Comparison of ENCODE assay signal across 18 cellular contexts in genomic region chr1:150730130-150730721, GRCh38. TPM values are rescaled to one million over a fixed set of nuclear protein-coding genes. Genes with fewer than 3 reads are reported as not detected.
A peak's percentile ranks its signal among the peaks of the same experiment; 100 is the strongest.
DNase-seq lines count a peak whose midpoint lies in the region; ATAC-seq, FAIRE-seq and TF ChIP-seq lines count a peak whose summit lies in the region.
"Had no signal": no experiment of that assay in that cellular context is flagged by ENCODE, and none has a peak within 500 bp of the region (broad histone marks: within the 10 kb centered on the region; RNA-seq: fewer than 3 reads in every experiment).

No MANE protein-coding gene starts in this region.

- in situ Hi-C loops in K562 (cut with MboI), result no loop called here

- no peak for ATAC-seq in K562
- ATAC-seq in sciatic nerve, result no peak
- ATAC-seq: HepG2 had no signal

- DNase-seq in GF-D8 (lab: John Stamatoyannopoulos, UW) (peak; percentile 10), MV-4-11 (lab: John Stamatoyannopoulos, UW) (peak; percentile 23), K562 (ENCODE audit: extremely low read depth in 1 of 4, low spot score in 3 of 4) (no peak), foreskin melanocyte (no peak), NCI-H2081 (lab: John Stamatoyannopoulos, UW) (no peak), sciatic nerve (ENCODE audit: low spot score) (no peak)
- DNase-seq: DMS 273 treated with DMSO at 0.1 percent for 48 hours, DND-41, H7, NCI-H1092 treated with DMSO at 0.1 percent for 48 hours, NCI-H2081 treated with DMSO at 0.1 percent for 48 hours, NCI-H774, PC-9 had no signal

- H2AFZ ChIP-seq in K562 (ENCODE audit: low read depth, low read length), result 0 out of 2 replicates have a peak overlapping the region, but pooled peaks have one; percentile 23
- H2AFZ ChIP-seq: PC-9 had no signal

- intact Hi-C loops in K562 (cut with micrococcal nuclease), result no loop called here
- intact Hi-C loops in sciatic nerve (cut with DNase I), result no loop called here

- no peak for TF ChIP-seq CTCF in K562 (IDR thresholded peaks at IDR 0.05 in 2 of 3, conservative IDR thresholded peaks at IDR 0.05 in 1 of 3; ENCODE audit: insufficient read depth in 2 of 3, low read depth in 1 of 3, low read length in 3 of 3)

- H4K20me1 ChIP-seq in K562 (replicated peaks; ENCODE audit: control insufficient read depth, insufficient read depth, low read length), result no peaks in the 10 kb centered on the region

- H3K9ac ChIP-seq in K562 (ENCODE audit: insufficient read depth in 1 of 2, low read depth in 2 of 2, low read length in 2 of 2) (no peak overlapping the region), mucosa of rectum (ENCODE audit: low read depth in 1 of 2, low read length in 2 of 2) (no peak overlapping the region)
- H3K9ac ChIP-seq: KMS-11 had no signal

- TF ChIP-seq RAD21 in K562 (CRISPR knock-in tag; conservative IDR thresholded peaks at IDR 0.05 in 1 of 2, IDR thresholded peaks at IDR 0.05 in 1 of 2), result no peak

- H3K27ac ChIP-seq in K562 (ENCODE audit: extremely low read depth, low read depth, low read length) (no peak overlapping the region), mucosa of rectum (ENCODE audit: low read depth in 2 of 2, low read length in 2 of 2) (peak overlapping the region; percentile 43 to 44)
- H3K27ac ChIP-seq: KMS-11, PC-9 had no signal

- no peak overlapping the region for H3K4me2 ChIP-seq in K562 (ENCODE audit: insufficient read depth, low read length)
- H3K4me2 ChIP-seq: KMS-11, PC-9 had no signal

- H3K27me3 ChIP-seq in K562 (ENCODE audit: control insufficient read depth in 2 of 2, insufficient read depth in 2 of 2, low read length in 2 of 2) (no peaks in the 10 kb centered on the region), mucosa of rectum (ENCODE audit: control insufficient read depth in 2 of 2, insufficient read depth in 2 of 2, low read length in 2 of 2) (no peaks in the 10 kb centered on the region)

- FAIRE-seq in K562 (lab: Jason Lieb, UNC), result no peak
- FAIRE-seq: HepG2 had no signal

- TF ChIP-seq EP300 in K562 (IDR thresholded peaks at IDR 0.05; ENCODE audit: low read length), result no peak

- no TSS peak for BruUV-seq in K562 (replicated peaks; lab: Mats Ljungman, UMichigan)

- WGBS in K562 (ENCODE audit: insufficient coverage, low coverage, missing lambda C conversion rate), result 25% methylated on average over 3 of the region's 3 CpGs

- H3K36me3 ChIP-seq in K562 (ENCODE audit: control insufficient read depth, insufficient read depth, low read length) (no peaks in the 10 kb centered on the region), mucosa of rectum (ENCODE audit: control insufficient read depth in 2 of 2, insufficient read depth in 2 of 2, low read length in 2 of 2) (peaks cover 9 to 13% of the 10 kb centered on the region in 2 donors)

- H3K79me2 ChIP-seq in K562 (ENCODE audit: control insufficient read depth, insufficient read depth, low read length), result no peaks in the 10 kb centered on the region

- H3K9me1 ChIP-seq in K562 (ENCODE audit: control insufficient read depth, insufficient read depth, low read length), result no peaks in the 10 kb centered on the region

- CTCF ChIA-PET in K562 (lab: Yijun Ruan, JAX; ENCODE audit: low intra/inter-chr PET ratio), result no interaction called here

- H3K4me3 ChIP-seq in K562 (no peak overlapping the region), mucosa of rectum (ENCODE audit: low read length in 2 of 2) (no peak overlapping the region)
- H3K4me3 ChIP-seq: PC-9 had no signal

- H3K9me3 ChIP-seq in K562 (replicated peaks; ENCODE audit: control insufficient read depth, insufficient read depth, low read depth, low read length) (no peaks in the 10 kb centered on the region), mucosa of rectum (ENCODE audit: control insufficient read depth in 2 of 2, low read length in 2 of 2) (no peaks in the 10 kb centered on the region)

- H3K4me1 ChIP-seq in K562 (replicated peaks in 1 of 2; ENCODE audit: control insufficient read depth in 2 of 2, insufficient read depth in 2 of 2, low read length in 2 of 2), result no peaks in the 10 kb centered on the region; a peak in 1 of 5 replicates
- H3K4me1 ChIP-seq in mucosa of rectum (ENCODE audit: control insufficient read depth in 2 of 2, insufficient read depth in 2 of 2, low read length in 2 of 2), result no peaks in the 10 kb centered on the region

- no peak for TF ChIP-seq POLR2A in K562 (conservative IDR thresholded peaks at IDR 0.05)

- POLR2A ChIA-PET in K562 (lab: Yijun Ruan, JAX), result no interaction called here

RNA-seq across cellular contexts. Expression of gene HORMAD1, which starts 9.5 kb away (rescaled TPM):
- total RNA-seq in K562 (2011; cell fraction: chromatin; rRNA removed; ENCODE audit: low replicate concordance), result not detected in 2 replicates
- not detected in 2 replicates for total RNA-seq in K562 (2011; cell fraction: nucleolus; rRNA removed)
- total RNA-seq in K562 (2011; cell fraction: nucleoplasm; rRNA removed), result not detected in 2 replicates
- total RNA-seq in K562 (2014; rRNA removed) (not detected in 2 replicates), K562 (2014; rRNA removed; fragmentation: Illumina TruSeq; extraction: Trizol) (not detected in 2 replicates), K562 (2015; rRNA removed; fragmentation: Illumina TruSeq; extraction: Trizol) (not detected in 2 replicates), K562 (2021) (not detected in 2 replicates), sciatic nerve (3.8 TPM)
- polyA plus RNA-seq in K562 (2011; rRNA removed) (not detected in 2 replicates), K562 (2014; fragmentation: Illumina TruSeq; extraction: Trizol) (not detected in 2 replicates), K562 (2014; fragmentation: Nextera tagmentation; extraction: Ambion mirVana) (not detected), K562 (2014; rRNA removed) (not detected in 2 replicates)
- polyA plus RNA-seq in K562 (2011; cell fraction: cytosol; rRNA removed), result not detected in 2 replicates
- not detected in 2 replicates for polyA plus RNA-seq in K562 (2011; cell fraction: nucleus; rRNA removed)
- polyA plus RNA-seq in K562 (2012), result not detected in 2 replicates
- polyA minus RNA-seq in K562 (2011; rRNA and poly(A)+ RNA removed), result not detected in 2 replicates
- polyA minus RNA-seq in K562 (2011; cell fraction: cytosol; rRNA and poly(A)+ RNA removed), result not detected in 2 replicates
- polyA minus RNA-seq in K562 (2011; cell fraction: nucleus; rRNA and poly(A)+ RNA removed), result not detected in 2 replicates
- total RNA-seq: G401, H7, HepG2, MCF 10A, PC-9 had no signal
- polyA plus RNA-seq: HepG2 had no signal

RNA-seq across cellular contexts. Expression of gene GOLPH3L, which starts 33.3 kb away (rescaled TPM):
- 15.8 and 40.1 TPM in 2 replicates for total RNA-seq in K562 (2011; cell fraction: chromatin; rRNA removed; ENCODE audit: low replicate concordance)
- total RNA-seq in K562 (2011; cell fraction: nucleolus; rRNA removed), result 11.8 and 12.5 TPM in 2 replicates
- 16.7 and 23.1 TPM in 2 replicates for total RNA-seq in K562 (2011; cell fraction: nucleoplasm; rRNA removed)
- total RNA-seq in K562 (2014; rRNA removed) (8.1 and 8.8 TPM in 2 replicates), K562 (2014; rRNA removed; fragmentation: Illumina TruSeq; extraction: Trizol) (25.3 and 30.3 TPM in 2 replicates), K562 (2015; rRNA removed; fragmentation: Illumina TruSeq; extraction: Trizol) (19.4 and 21.2 TPM in 2 replicates), K562 (2021) (21.3 and 21.4 TPM in 2 replicates), sciatic nerve (27.6 TPM)
- polyA plus RNA-seq in K562 (2011; rRNA removed) (37.5 and 42.1 TPM in 2 replicates), K562 (2014; fragmentation: Illumina TruSeq; extraction: Trizol) (26.8 and 29.7 TPM in 2 replicates), K562 (2014; fragmentation: Nextera tagmentation; extraction: Ambion mirVana) (10 to 100 TPM; 16.8 to 21.9 TPM), K562 (2014; rRNA removed) (18.6 and 21.6 TPM in 2 replicates)
- polyA plus RNA-seq in K562 (2011; cell fraction: cytosol; rRNA removed), result 11.7 and 20.0 TPM in 2 replicates
- polyA plus RNA-seq in K562 (2011; cell fraction: nucleus; rRNA removed), result 7.3 and 9.5 TPM in 2 replicates
- 26.5 and 34.6 TPM in 2 replicates for polyA plus RNA-seq in K562 (2012)
- polyA minus RNA-seq in K562 (2011; rRNA and poly(A)+ RNA removed), result 69.1 and 75.4 TPM in 2 replicates
- 23.8 and 27.6 TPM in 2 replicates for polyA minus RNA-seq in K562 (2011; cell fraction: cytosol; rRNA and poly(A)+ RNA removed)
- 6.1 and 16.4 TPM in 2 replicates for polyA minus RNA-seq in K562 (2011; cell fraction: nucleus; rRNA and poly(A)+ RNA removed)

RNA-seq across cellular contexts. Expression of gene CTSS, which starts 35.4 kb away (rescaled TPM):
- total RNA-seq in K562 (2011; cell fraction: chromatin; rRNA removed; ENCODE audit: low replicate concordance), result 5.0 and 8.1 TPM in 2 replicates
- total RNA-seq in K562 (2011; cell fraction: nucleolus; rRNA removed), result 5.3 and 6.3 TPM in 2 replicates
- total RNA-seq in K562 (2011; cell fraction: nucleoplasm; rRNA removed), result 3.4 and 10.4 TPM in 2 replicates
- 9.1 TPM in 2 replicates for total RNA-seq in K562 (2014; rRNA removed)
- 16.8 and 17.7 TPM in 2 replicates for total RNA-seq in K562 (2014; rRNA removed; fragmentation: Illumina TruSeq; extraction: Trizol)
- total RNA-seq in K562 (2015; rRNA removed; fragmentation: Illumina TruSeq; extraction: Trizol), result 24.9 and 25.8 TPM in 2 replicates
- total RNA-seq in K562 (2021), result 10.2 and 10.3 TPM in 2 replicates
- polyA plus RNA-seq in K562 (2011; rRNA removed), result 12.5 and 31.4 TPM in 2 replicates
- polyA plus RNA-seq in K562 (2011; cell fraction: cytosol; rRNA removed), result 1.5 and 17.3 TPM in 2 replicates
- 0.84 and 4.7 TPM in 2 replicates for polyA plus RNA-seq in K562 (2011; cell fraction: nucleus; rRNA removed)
- polyA plus RNA-seq in K562 (2012), result 13.6 and 43.2 TPM in 2 replicates
- polyA plus RNA-seq in K562 (2014; fragmentation: Illumina TruSeq; extraction: Trizol), result 9.0 and 11.2 TPM in 2 replicates
- polyA plus RNA-seq in K562 (2014; fragmentation: Nextera tagmentation; extraction: Ambion mirVana), result 10 to 100 TPM in 1 of 2 experiments, 1 to 10 TPM in 1; 8.6 to 11.6 TPM
- polyA plus RNA-seq in K562 (2014; rRNA removed), result 10.3 and 13.3 TPM in 2 replicates
- 13.4 and 52.0 TPM in 2 replicates for polyA minus RNA-seq in K562 (2011; rRNA and poly(A)+ RNA removed)
- 5.1 and 12.9 TPM in 2 replicates for polyA minus RNA-seq in K562 (2011; cell fraction: cytosol; rRNA and poly(A)+ RNA removed)
- polyA minus RNA-seq in K562 (2011; cell fraction: nucleus; rRNA and poly(A)+ RNA removed), result 0.54 and 5.8 TPM in 2 replicates
- 80.9 TPM for total RNA-seq in sciatic nerve
- total RNA-seq: G401, H7 had no signal

Comparison
In these comparisons a context has a peak if more than half of its experiments do, and no peak if none do; other contexts are left out.
1. DNase-seq: peak in GF-D8 (single experiment) and MV-4-11 (single experiment); none in K562 (0 of 4), foreskin melanocyte (single experiment), NCI-H2081 (0 of 2) and sciatic nerve (single experiment).